1 cellular context compared by ENCODE assay signal in the genomic region with DNA sequence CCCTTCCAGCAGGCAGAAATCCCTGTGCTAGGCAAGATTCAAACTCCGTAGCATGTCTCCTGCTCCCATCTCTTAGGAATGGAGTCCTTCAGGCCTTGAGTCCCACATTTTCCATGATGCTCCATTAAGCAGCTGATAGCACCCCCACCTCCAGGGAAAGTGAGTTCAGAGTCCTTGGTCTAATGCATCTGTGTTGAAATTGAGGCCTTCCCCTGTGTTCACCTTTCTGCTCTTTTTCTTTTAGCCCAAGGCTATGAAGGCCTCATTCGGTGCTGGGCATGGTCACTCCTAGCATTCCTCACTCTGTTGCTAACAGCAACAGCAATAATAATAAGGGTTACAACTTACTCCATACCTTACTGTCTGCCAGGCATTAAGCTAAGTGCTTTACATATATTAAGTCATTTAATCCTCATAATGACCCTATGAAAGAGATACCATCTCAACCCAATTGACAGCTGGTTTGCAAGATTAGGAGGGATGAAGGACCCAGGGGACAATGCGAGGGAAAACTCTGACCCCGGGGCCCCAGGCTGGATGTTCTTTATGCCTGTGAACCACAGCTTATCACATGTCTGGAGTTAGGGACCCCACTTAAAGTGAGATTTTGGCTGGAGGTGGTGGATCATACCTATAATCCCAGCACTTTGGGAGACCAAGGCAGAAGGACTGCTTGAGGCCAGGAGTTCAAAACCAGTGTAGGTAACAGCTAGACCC.
TF ChIP-seq lines count a peak whose summit lies in the region.

No MANE protein-coding gene starts in this region.

TF ChIP-seq in HepG2, 621 proteins besides CTCF, POLR2A, EP300 and RAD21 (continued from another document):
- peak; percentile 79 for TF ChIP-seq CEBPB (IDR thresholded peaks at IDR 0.05; ENCODE audit: borderline replicate concordance, low read depth, low read length)
- peak; percentile 44; the same call in 1 of the 2 replicates for TF ChIP-seq POLR2G (IDR thresholded peaks at IDR 0.05; ENCODE audit: low read depth, low read length)
- TF ChIP-seq FOXC1 (CRISPR knock-in tag; IDR thresholded peaks at IDR 0.05; ENCODE audit: borderline replicate concordance) = peak; percentile 34; the same call in 1 of the 2 replicates
- TF ChIP-seq, protein P1, sequence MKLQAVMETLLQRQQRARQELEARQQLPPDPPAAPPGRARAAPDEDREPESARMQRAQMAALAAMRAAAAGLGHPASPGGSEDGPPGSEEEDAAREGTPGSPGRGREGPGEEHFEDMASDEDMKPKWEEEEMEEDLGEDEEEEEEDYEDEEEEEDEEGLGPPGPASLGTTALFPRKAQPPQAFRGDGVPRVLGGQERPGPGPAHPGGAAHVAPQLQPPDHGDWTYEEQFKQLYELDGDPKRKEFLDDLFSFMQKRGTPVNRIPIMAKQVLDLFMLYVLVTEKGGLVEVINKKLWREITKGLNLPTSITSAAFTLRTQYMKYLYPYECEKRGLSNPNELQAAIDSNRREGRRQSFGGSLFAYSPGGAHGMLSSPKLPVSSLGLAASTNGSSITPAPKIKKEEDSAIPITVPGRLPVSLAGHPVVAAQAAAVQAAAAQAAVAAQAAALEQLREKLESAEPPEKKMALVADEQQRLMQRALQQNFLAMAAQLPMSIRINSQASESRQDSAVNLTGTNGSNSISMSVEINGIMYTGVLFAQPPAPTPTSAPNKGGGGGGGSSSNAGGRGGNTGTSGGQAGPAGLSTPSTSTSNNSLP (IDR thresholded peaks at IDR 0.05; ENCODE audit: low read depth, low read length) = peak; percentile 45
- no peak for TF ChIP-seq ZFAT (CRISPR knock-in tag; conservative IDR thresholded peaks at IDR 0.05)
- peak; percentile 12; the same call in 1 of the 2 replicates for TF ChIP-seq ZNF788 (CRISPR knock-in tag; IDR thresholded peaks at IDR 0.05; ENCODE audit: borderline replicate concordance)
- TF ChIP-seq, protein P2, sequence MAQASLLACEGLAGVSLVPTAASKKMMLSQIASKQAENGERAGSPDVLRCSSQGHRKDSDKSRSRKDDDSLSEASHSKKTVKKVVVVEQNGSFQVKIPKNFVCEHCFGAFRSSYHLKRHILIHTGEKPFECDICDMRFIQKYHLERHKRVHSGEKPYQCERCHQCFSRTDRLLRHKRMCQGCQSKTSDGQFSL (CRISPR knock-in tag; IDR thresholded peaks at IDR 0.05) = peak; percentile 63; the same call in 1 of the 2 replicates
- no peak for TF ChIP-seq RCOR2 (CRISPR knock-in tag; IDR thresholded peaks at IDR 0.05)
